20 cellular contexts compared by ENCODE assay signal in genomic region chr14:67851785-67852410, GRCh38. TPM values are rescaled to one million over a fixed set of nuclear protein-coding genes. Genes with fewer than 3 reads are reported as not detected.
DNase-seq lines count a peak whose midpoint lies in the region; ATAC-seq and TF ChIP-seq lines count a peak whose summit lies in the region.
"Had no signal": no experiment of that assay in that cellular context is flagged by ENCODE, and none has a peak within 500 bp of the region (broad histone marks: within the 10 kb centered on the region; RNA-seq: fewer than 3 reads in every experiment).

No MANE protein-coding gene starts in this region.

- H3K36me3 ChIP-seq in neural progenitor cell (no peaks in the 10 kb centered on the region), colonic mucosa (no peaks in the 10 kb centered on the region), osteoblast (ENCODE audit: insufficient read depth, low read length) (no peaks in the 10 kb centered on the region)
- H3K36me3 ChIP-seq: BE2C, HAP-1 had no signal

- no peaks in the 10 kb centered on the region for H3K79me2 ChIP-seq in neural progenitor cell (ENCODE audit: low read depth)
- no peaks in the 10 kb centered on the region for H3K79me2 ChIP-seq in osteoblast (ENCODE audit: insufficient read depth, low read length)

- TF ChIP-seq CTCF in neural progenitor cell (IDR thresholded peaks at IDR 0.05) (no peak), colonic mucosa (IDR thresholded peaks at IDR 0.05) (no peak), osteoblast (IDR thresholded peaks at IDR 0.05; ENCODE audit: extremely low read depth, low read depth, low read length) (no peak)

- H3K4me3 Mint-ChIP-seq in activated CD4-positive, alpha-beta T cell treated with anti-CD3 and anti-CD28 coated beads, Interleukin-2, amount 10 ng/mL, durations not matched to agents 24 days and 14 days = no peak overlapping the region
- no peak overlapping the region for H3K4me3 Mint-ChIP-seq in neural progenitor cell
- no peak overlapping the region for H3K4me3 Mint-ChIP-seq in stimulated activated effector memory CD8-positive, alpha-beta T cell treated with anti-CD3 and anti-CD28 coated beads, Interleukin-12 subunit alpha, Interleukin-12 subunit beta, amount 100 ng/mL, for 72 hours
- H3K4me3 Mint-ChIP-seq: CD8-positive, alpha-beta memory T cell had no signal

- DNase-seq in activated CD4-positive, alpha-beta T cell treated with anti-CD3 and anti-CD28 coated beads, Interleukin-2, amount 10 ng/mL, durations not matched to agents 24 days and 14 days = peak; percentile 36
- DNase-seq in activated CD4-positive, alpha-beta T cell treated with anti-CD3 and anti-CD28 coated beads, Interleukin-2, amount 50 U/mL, for 48 hours = no peak
- peak; percentile 14 for DNase-seq in cerebellar cortex (ENCODE audit: low spot score)
- peak; percentile 3 for DNase-seq in neural progenitor cell (ENCODE audit: low spot score)
- no peak for DNase-seq in stimulated activated effector memory CD8-positive, alpha-beta T cell treated with anti-CD3 and anti-CD28 coated beads, Interleukin-12 subunit alpha, Interleukin-12 subunit beta, amount 100 ng/mL, for 72 hours (ENCODE audit: low spot score in 2 of 2)
- no peak for DNase-seq in colonic mucosa
- no peak for DNase-seq in osteoblast (ENCODE audit: insufficient read length, low spot score, missing footprints)
- DNase-seq in RPMI8226 = no peak
- DNase-seq: 8988T; BE2C; CD8-positive, alpha-beta memory T cell; DMS79 treated with DMSO at 0.1 percent for 48 hours; NCI-H1436 treated with DMSO at 0.1 percent for 48 hours; NCI-H2081 treated with DMSO at 0.1 percent for 48 hours; NCI-H510A treated with DMSO at 0.1 percent for 48 hours; NCI-H82; SHP77 had no signal

- peaks cover 12% of the 10 kb centered on the region for H3K36me3 Mint-ChIP-seq in activated CD4-positive, alpha-beta T cell treated with anti-CD3 and anti-CD28 coated beads, Interleukin-2, amount 10 ng/mL, durations not matched to agents 24 days and 14 days (ENCODE audit: low read depth)
- H3K36me3 Mint-ChIP-seq in neural progenitor cell = peaks cover 18% of the 10 kb centered on the region
- no peaks in the 10 kb centered on the region for H3K36me3 Mint-ChIP-seq in stimulated activated effector memory CD8-positive, alpha-beta T cell treated with anti-CD3 and anti-CD28 coated beads, Interleukin-12 subunit alpha, Interleukin-12 subunit beta, amount 100 ng/mL, for 72 hours

- H2AFZ ChIP-seq in neural progenitor cell (replicated peaks) = no peak overlapping the region
- H2AFZ ChIP-seq in osteoblast (ENCODE audit: low read length) = no peak overlapping the region

- intact Hi-C loops in activated CD4-positive, alpha-beta T cell treated with anti-CD3 and anti-CD28 coated beads, Interleukin-2, amount 10 ng/mL, durations not matched to agents 24 days and 14 days (cut with micrococcal nuclease) = no loop called here
- intact Hi-C loops in colonic mucosa (cut with DNase I) = no loop called here

- H3K9me3 Mint-ChIP-seq in activated CD4-positive, alpha-beta T cell treated with anti-CD3 and anti-CD28 coated beads, Interleukin-2, amount 10 ng/mL, durations not matched to agents 24 days and 14 days = peaks cover 12% of the 10 kb centered on the region
- peaks cover 23% of the 10 kb centered on the region for H3K9me3 Mint-ChIP-seq in neural progenitor cell
- no peaks in the 10 kb centered on the region for H3K9me3 Mint-ChIP-seq in stimulated activated effector memory CD8-positive, alpha-beta T cell treated with anti-CD3 and anti-CD28 coated beads, Interleukin-12 subunit alpha, Interleukin-12 subunit beta, amount 100 ng/mL, for 72 hours

- H3K4me3 ChIP-seq in neural progenitor cell (no peak overlapping the region), colonic mucosa (no peak overlapping the region), osteoblast (ENCODE audit: insufficient read depth, low read length) (no peak overlapping the region)
- H3K4me3 ChIP-seq: HAP-1, K562 had no signal

- H3F3A ChIP-seq in neural progenitor cell (ENCODE audit: low read depth) = peaks cover 3% of the 10 kb centered on the region

- H3K9me3 ChIP-seq in neural progenitor cell (ENCODE audit: low read depth) (no peaks in the 10 kb centered on the region), colonic mucosa (no peaks in the 10 kb centered on the region), osteoblast (ENCODE audit: low read depth, low read length) (no peaks in the 10 kb centered on the region)
- H3K9me3 ChIP-seq: BE2C had no signal

- no peaks in the 10 kb centered on the region for H4K20me1 ChIP-seq in neural progenitor cell (ENCODE audit: low read depth)
- H4K20me1 ChIP-seq in osteoblast (ENCODE audit: insufficient read depth, low read length) = no peaks in the 10 kb centered on the region

- no peak overlapping the region for H3K27ac ChIP-seq in neural progenitor cell
- no peak overlapping the region for H3K27ac ChIP-seq in colonic mucosa
- no peak overlapping the region for H3K27ac ChIP-seq in osteoblast (ENCODE audit: low read depth, low read length)
- H3K27ac ChIP-seq: HL-60 had no signal

- ATAC-seq in stimulated activated effector memory CD8-positive, alpha-beta T cell treated with anti-CD3 and anti-CD28 coated beads, Interleukin-12 subunit alpha, Interleukin-12 subunit beta, amount 100 ng/mL, for 72 hours = no peak
- ATAC-seq: K562 had no signal

- H3K27me3 ChIP-seq in neural progenitor cell (no peaks in the 10 kb centered on the region), colonic mucosa (no peaks in the 10 kb centered on the region), osteoblast (ENCODE audit: insufficient read depth, low read length) (no peaks in the 10 kb centered on the region)
- H3K27me3 ChIP-seq: BE2C had no signal

- no peak overlapping the region for H3K9ac ChIP-seq in neural progenitor cell
- H3K9ac ChIP-seq in colonic mucosa (ENCODE audit: low read depth in 2 of 2, low read length in 2 of 2) = no peak overlapping the region

- H3K4me1 ChIP-seq in neural progenitor cell = no peaks in the 10 kb centered on the region
- H3K4me1 ChIP-seq in colonic mucosa = no peaks in the 10 kb centered on the region
- no peaks in the 10 kb centered on the region for H3K4me1 ChIP-seq in osteoblast (ENCODE audit: insufficient read depth, low read length)
- H3K4me1 ChIP-seq: BE2C, HAP-1 had no signal

- no peak overlapping the region for H3K27ac Mint-ChIP-seq in activated CD4-positive, alpha-beta T cell treated with anti-CD3 and anti-CD28 coated beads, Interleukin-2, amount 10 ng/mL, durations not matched to agents 24 days and 14 days
- H3K27ac Mint-ChIP-seq in neural progenitor cell = no peak overlapping the region
- H3K27ac Mint-ChIP-seq in stimulated activated effector memory CD8-positive, alpha-beta T cell treated with anti-CD3 and anti-CD28 coated beads, Interleukin-12 subunit alpha, Interleukin-12 subunit beta, amount 100 ng/mL, for 72 hours = no peak overlapping the region

- H3K27me3 Mint-ChIP-seq in activated CD4-positive, alpha-beta T cell treated with anti-CD3 and anti-CD28 coated beads, Interleukin-2, amount 10 ng/mL, durations not matched to agents 24 days and 14 days = no peaks in the 10 kb centered on the region
- H3K27me3 Mint-ChIP-seq in neural progenitor cell (ENCODE audit: insufficient read depth, low read depth) = no peaks in the 10 kb centered on the region
- H3K27me3 Mint-ChIP-seq: CD8-positive, alpha-beta memory T cell had no signal

- H3K4me1 Mint-ChIP-seq in activated CD4-positive, alpha-beta T cell treated with anti-CD3 and anti-CD28 coated beads, Interleukin-2, amount 10 ng/mL, durations not matched to agents 24 days and 14 days = peaks cover 4% of the 10 kb centered on the region
- H3K4me1 Mint-ChIP-seq in neural progenitor cell = no peaks in the 10 kb centered on the region
- H3K4me1 Mint-ChIP-seq in stimulated activated effector memory CD8-positive, alpha-beta T cell treated with anti-CD3 and anti-CD28 coated beads, Interleukin-12 subunit alpha, Interleukin-12 subunit beta, amount 100 ng/mL, for 72 hours = peaks cover 21% of the 10 kb centered on the region

- H3K4me2 ChIP-seq in neural progenitor cell (no peak overlapping the region), osteoblast (ENCODE audit: insufficient read depth, low read length) (no peak overlapping the region)

RNA-seq across cellular contexts. Expression of gene RAD51B, which starts 32.3 kb away (rescaled TPM):
- 28.5 and 29.3 TPM in 2 replicates for total RNA-seq in activated CD4-positive, alpha-beta T cell treated with anti-CD3 and anti-CD28 coated beads, Interleukin-2, amount 10 ng/mL, durations not matched to agents 24 days and 14 days
- total RNA-seq in neural progenitor cell (ENCODE audit: low replicate concordance) = 33.6 and 50.5 TPM in 2 replicates
- total RNA-seq in colonic mucosa = 10 to 100 TPM; 12.7 to 22.0 TPM
- total RNA-seq in osteoblast = 13.8 and 22.4 TPM in 2 replicates

RNA-seq across cellular contexts. Expression of gene ZFYVE26, which starts 35.5 kb away (rescaled TPM):
- total RNA-seq in activated CD4-positive, alpha-beta T cell treated with anti-CD3 and anti-CD28 coated beads, Interleukin-2, amount 10 ng/mL, durations not matched to agents 24 days and 14 days = 13.5 and 15.8 TPM in 2 replicates
- total RNA-seq in neural progenitor cell (ENCODE audit: low replicate concordance) (18.3 and 22.3 TPM in 2 replicates), colonic mucosa (10 to 100 TPM; 19.1 to 19.2 TPM), osteoblast (37.6 and 43.0 TPM in 2 replicates)

Comparison
In these comparisons a context has a peak if more than half of its experiments do, and no peak if none do; other contexts are left out.
1. DNase-seq: peak in activated CD4-positive, alpha-beta T cell treated with anti-CD3 and anti-CD28 coated beads, Interleukin-2, amount 10 ng/mL, durations not matched to agents 24 days and 14 days (single experiment), cerebellar cortex (single experiment) and neural progenitor cell (single experiment); none in activated CD4-positive, alpha-beta T cell treated with anti-CD3 and anti-CD28 coated beads, Interleukin-2, amount 50 U/mL, for 48 hours (0 of 2), stimulated activated effector memory CD8-positive, alpha-beta T cell treated with anti-CD3 and anti-CD28 coated beads, Interleukin-12 subunit alpha, Interleukin-12 subunit beta, amount 100 ng/mL, for 72 hours (0 of 2), colonic mucosa (single experiment), osteoblast (single experiment) and RPMI8226 (single experiment).